25 cellular contexts compared by ENCODE assay signal in genomic region chr7:79921976-79922375, GRCh38.
"Had no signal": no experiment of that assay in that cellular context is flagged by ENCODE, and none has a peak within 500 bp of the region (broad histone marks: within the 10 kb centered on the region; RNA-seq: fewer than 3 reads in every experiment).

No MANE protein-coding gene starts in this region.

- H3K4me3 Mint-ChIP-seq: activated CD4-positive, alpha-beta memory T cell treated with anti-CD3 and anti-CD28 coated beads for 36 hours; activated CD4-positive, alpha-beta T cell treated with anti-CD3 and anti-CD28 coated beads for 36 hours; activated CD4-positive, alpha-beta T cell treated with anti-CD3 and anti-CD28 coated beads, Interleukin-2, amount 10 ng/mL, durations not matched to agents 24 days and 14 days; activated CD8-positive, alpha-beta memory T cell treated with anti-CD3 and anti-CD28 coated beads, Interleukin-2, amount 10 ng/mL, durations not matched to agents 7 days and 5 days; activated CD8-positive, alpha-beta T cell treated with anti-CD3 and anti-CD28 coated beads, Interleukin-2, amount 10 ng/mL, durations not matched to agents 7 days and 5 days; activated naive CD4-positive, alpha-beta T cell treated with anti-CD3 and anti-CD28 coated beads, Interleukin-2, amount 10 ng/mL, durations not matched to agents 7 days and 5 days; activated naive CD8-positive, alpha-beta T cell treated with anti-CD3 and anti-CD28 coated beads, Interleukin-2, amount 10 ng/mL, durations not matched to agents 7 days and 5 days; activated T-cell treated with anti-CD3 and anti-CD28 coated beads, Interleukin-2, amount 50 U/mL, for 24 hours; activated T-cell treated with anti-CD3 and anti-CD28 coated beads, Interleukin-2, amount 50 U/mL, for 72 hours; central memory CD8-positive, alpha-beta T cell; dendritic cell treated with granulocyte-macrophage colony-stimulating factor and Interleukin-4, amounts not matched to agents 40 ng/mL and 50 ng/mL, for 4 days; endodermal cell had no signal

- ATAC-seq: activated CD4-positive, alpha-beta T cell treated with anti-CD3 and anti-CD28 coated beads for 36 hours; activated CD8-positive, alpha-beta memory T cell treated with anti-CD3 and anti-CD28 coated beads, Interleukin-2, amount 10 ng/mL, durations not matched to agents 7 days and 5 days; activated CD8-positive, alpha-beta T cell treated with anti-CD3 and anti-CD28 coated beads, Interleukin-2, amount 10 ng/mL, durations not matched to agents 7 days and 5 days; activated naive CD4-positive, alpha-beta T cell treated with anti-CD3 and anti-CD28 coated beads, Interleukin-2, amount 50 U/mL, for 72 hours; activated T-cell treated with anti-CD3 and anti-CD28 coated beads, Interleukin-2, amount 50 U/mL, for 72 hours; esophagus mucosa had no signal

- H3K36me3 ChIP-seq: brain microvascular endothelial cell had no signal

- H3K4me3 ChIP-seq: coronary artery, dorsolateral prefrontal cortex had no signal

- H3K36me3 Mint-ChIP-seq: activated CD4-positive, alpha-beta memory T cell treated with anti-CD3 and anti-CD28 coated beads for 36 hours; activated CD8-positive, alpha-beta memory T cell treated with anti-CD3 and anti-CD28 coated beads, Interleukin-2, amount 10 ng/mL, durations not matched to agents 7 days and 5 days; activated naive CD4-positive, alpha-beta T cell treated with anti-CD3 and anti-CD28 coated beads, Interleukin-2, amount 50 U/mL, for 72 hours had no signal

- H3K27me3 ChIP-seq: brain microvascular endothelial cell, dorsolateral prefrontal cortex had no signal

- H3K9me3 Mint-ChIP-seq: activated CD4-positive, alpha-beta T cell treated with anti-CD3 and anti-CD28 coated beads, Interleukin-2, amount 10 ng/mL, durations not matched to agents 24 days and 14 days; endodermal cell had no signal

- H3K4me1 Mint-ChIP-seq: activated CD4-positive, alpha-beta T cell treated with anti-CD3 and anti-CD28 coated beads for 36 hours; activated CD8-positive, alpha-beta memory T cell treated with anti-CD3 and anti-CD28 coated beads, Interleukin-2, amount 10 ng/mL, durations not matched to agents 7 days and 5 days; central memory CD8-positive, alpha-beta T cell; endodermal cell had no signal

- H3K27ac Mint-ChIP-seq: activated CD4-positive, alpha-beta memory T cell treated with anti-CD3 and anti-CD28 coated beads for 36 hours; activated CD4-positive, alpha-beta T cell treated with anti-CD3 and anti-CD28 coated beads for 36 hours; activated CD4-positive, alpha-beta T cell treated with anti-CD3 and anti-CD28 coated beads, Interleukin-2, amount 10 ng/mL, durations not matched to agents 24 days and 14 days; activated CD8-positive, alpha-beta memory T cell treated with anti-CD3 and anti-CD28 coated beads, Interleukin-2, amount 10 ng/mL, durations not matched to agents 7 days and 5 days; activated CD8-positive, alpha-beta T cell treated with anti-CD3 and anti-CD28 coated beads, Interleukin-2, amount 10 ng/mL, durations not matched to agents 7 days and 5 days; activated naive CD4-positive, alpha-beta T cell treated with anti-CD3 and anti-CD28 coated beads, Interleukin-2, amount 10 ng/mL, durations not matched to agents 7 days and 5 days; activated naive CD4-positive, alpha-beta T cell treated with anti-CD3 and anti-CD28 coated beads, Interleukin-2, amount 50 U/mL, for 72 hours; activated naive CD8-positive, alpha-beta T cell treated with anti-CD3 and anti-CD28 coated beads, Interleukin-2, amount 10 ng/mL, durations not matched to agents 7 days and 5 days; activated T-cell treated with anti-CD3 and anti-CD28 coated beads, Interleukin-2, amount 50 U/mL, for 24 hours; activated T-cell treated with anti-CD3 and anti-CD28 coated beads, Interleukin-2, amount 50 U/mL, for 72 hours; dendritic cell treated with granulocyte-macrophage colony-stimulating factor and Interleukin-4, amounts not matched to agents 40 ng/mL and 50 ng/mL, for 4 days; endodermal cell had no signal

- H3K27ac ChIP-seq: brain microvascular endothelial cell, coronary artery, dorsolateral prefrontal cortex had no signal

- DNase-seq: activated CD4-positive, alpha-beta memory T cell treated with anti-CD3 and anti-CD28 coated beads for 36 hours; activated CD4-positive, alpha-beta T cell treated with anti-CD3 and anti-CD28 coated beads for 36 hours; activated CD4-positive, alpha-beta T cell treated with anti-CD3 and anti-CD28 coated beads, Interleukin-2, amount 10 ng/mL, durations not matched to agents 24 days and 14 days; activated CD4-positive, CD25-positive, alpha-beta regulatory T cell; activated CD4-positive, CD25-positive, alpha-beta regulatory T cell treated with anti-CD3 and anti-CD28 coated beads, Interleukin-2, amount 50 U/mL, for 72 hours; activated CD8-positive, alpha-beta memory T cell treated with anti-CD3 and anti-CD28 coated beads, Interleukin-2, amount 10 ng/mL, durations not matched to agents 7 days and 5 days; activated CD8-positive, alpha-beta memory T cell treated with anti-CD3 and anti-CD28 coated beads, Interleukin-2, amount 50 U/mL, for 4 hours; activated CD8-positive, alpha-beta T cell treated with anti-CD3 and anti-CD28 coated beads, Interleukin-2, amount 10 ng/mL, durations not matched to agents 7 days and 5 days; activated gamma-delta T cell; activated naive CD4-positive, alpha-beta T cell; activated naive CD4-positive, alpha-beta T cell treated with anti-CD3 and anti-CD28 coated beads, Interleukin-2, amount 10 ng/mL, durations not matched to agents 7 days and 5 days; activated naive CD8-positive, alpha-beta T cell treated with anti-CD3 and anti-CD28 coated beads, Interleukin-2, amount 10 ng/mL, durations not matched to agents 7 days and 5 days; activated T-cell treated with anti-CD3 and anti-CD28 coated beads, Interleukin-2, amount 50 U/mL, for 24 hours; activated T-cell treated with anti-CD3 and anti-CD28 coated beads, Interleukin-2, amount 50 U/mL, for 72 hours; brain microvascular endothelial cell; dorsolateral prefrontal cortex; effector memory CD4-positive, alpha-beta T cell; endodermal cell; foreskin fibroblast; T-helper 2 cell had no signal
